In the genomic region with DNA sequence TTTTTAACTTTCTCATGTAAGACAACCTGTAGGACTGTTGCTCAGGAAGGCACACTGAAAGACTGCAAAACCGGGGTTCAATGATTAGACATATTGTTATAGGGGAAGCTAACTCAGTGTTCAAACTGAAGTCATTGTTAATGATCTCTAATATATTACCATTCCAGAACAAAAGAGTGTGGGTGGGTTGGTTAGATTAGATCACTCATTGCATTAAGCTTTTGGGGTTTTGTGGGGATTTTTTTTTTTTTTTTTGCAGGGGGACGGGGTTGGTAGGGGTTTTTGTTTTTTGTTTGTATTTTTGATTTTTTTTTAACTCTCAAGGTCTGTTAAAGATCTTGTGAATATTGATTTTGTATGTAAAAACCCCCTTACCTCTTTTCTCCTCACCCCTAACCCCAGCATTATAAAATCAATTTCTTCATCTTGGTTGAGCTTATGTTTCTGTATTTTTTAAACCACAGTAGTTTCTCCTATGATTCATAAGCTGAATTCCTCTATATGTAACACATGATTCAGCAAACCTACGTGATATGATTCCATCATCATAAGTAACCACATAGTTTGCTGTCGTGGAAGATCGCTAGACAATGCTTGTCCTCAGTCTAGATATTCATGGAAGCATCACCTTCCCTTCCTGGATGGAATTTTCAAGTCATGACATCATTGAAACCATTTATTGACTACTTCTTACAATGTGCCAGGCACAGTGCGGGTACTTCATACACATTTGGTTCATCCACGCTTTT, we compare ENCODE assay signal across 12 cellular contexts.
DNase-seq lines count a peak whose midpoint lies in the region; ATAC-seq, FAIRE-seq and TF ChIP-seq lines count a peak whose summit lies in the region.
"Had no signal": no experiment of that assay in that cellular context is flagged by ENCODE, and none has a peak within 500 bp of the region (broad histone marks: within the 10 kb centered on the region; RNA-seq: fewer than 3 reads in every experiment).

No MANE protein-coding gene starts in this region.

- peak; percentile 83 for ATAC-seq in activated CD8-positive, alpha-beta T cell treated with anti-CD3 and anti-CD28 coated beads for 36 hours
- ATAC-seq in activated CD8-positive, alpha-beta T cell treated with anti-CD3 and anti-CD28 coated beads, Interleukin-2, amount 10 ng/mL, durations not matched to agents 7 days and 5 days: no peak
- ATAC-seq in HG03159 (IDR thresholded peaks at IDR 0.05; ENCODE audit: unreplicated experiment) (peak; percentile 58), GM18505 (IDR thresholded peaks at IDR 0.05; ENCODE audit: unreplicated experiment) (no peak)
- ATAC-seq: pancreas had no signal

- peaks cover 54% of the 10 kb centered on the region for H3K4me1 ChIP-seq in astrocyte (ENCODE audit: insufficient read depth, low read length)
- H3K4me1 ChIP-seq in skeletal muscle satellite cell (ENCODE audit: control insufficient read depth, insufficient read depth, low read length): peaks cover 64% of the 10 kb centered on the region
- H3K4me1 ChIP-seq: pancreas had no signal

- no peak for TF ChIP-seq CTCF in activated CD8-positive, alpha-beta T cell treated with anti-CD3 and anti-CD28 coated beads for 36 hours (IDR thresholded peaks at IDR 0.05)
- TF ChIP-seq CTCF in astrocyte (IDR thresholded peaks at IDR 0.05; ENCODE audit: insufficient read depth, low read depth, low read length): no peak

- CTCF ChIA-PET in activated CD8-positive, alpha-beta T cell treated with anti-CD3 and anti-CD28 coated beads for 36 hours (lab: Charles Lee): no interaction called here
- CTCF ChIA-PET in activated CD8-positive, alpha-beta T cell treated with anti-CD3 and anti-CD28 coated beads, Interleukin-2, amount 10 ng/mL, durations not matched to agents 7 days and 5 days (lab: Charles Lee): no interaction called here

- no peaks in the 10 kb centered on the region for H3K36me3 ChIP-seq in astrocyte (ENCODE audit: insufficient read depth, low read length)
- no peaks in the 10 kb centered on the region for H3K36me3 ChIP-seq in skeletal muscle satellite cell (ENCODE audit: insufficient read depth, low read length)
- H3K36me3 ChIP-seq: pancreas had no signal

- H3K36me3 Mint-ChIP-seq in activated CD8-positive, alpha-beta T cell treated with anti-CD3 and anti-CD28 coated beads for 36 hours (ENCODE audit: low read depth): no peaks in the 10 kb centered on the region
- no peaks in the 10 kb centered on the region for H3K36me3 Mint-ChIP-seq in activated CD8-positive, alpha-beta T cell treated with anti-CD3 and anti-CD28 coated beads, Interleukin-2, amount 10 ng/mL, durations not matched to agents 7 days and 5 days (ENCODE audit: low read depth)
- H3K36me3 Mint-ChIP-seq in astrocyte (ENCODE audit: low read depth, unreplicated experiment): no peaks in the 10 kb centered on the region

- H3K27ac ChIP-seq in astrocyte (ENCODE audit: low read depth, low read length): peak overlapping the region; percentile 90
- H3K27ac ChIP-seq: hepatocyte, KMS-11, pancreas had no signal

- H4K20me1 ChIP-seq in astrocyte (ENCODE audit: insufficient read depth, low read length): no peaks in the 10 kb centered on the region

- H3K27ac Mint-ChIP-seq in activated CD8-positive, alpha-beta T cell treated with anti-CD3 and anti-CD28 coated beads for 36 hours: peak overlapping the region; percentile 66
- no peak overlapping the region for H3K27ac Mint-ChIP-seq in activated CD8-positive, alpha-beta T cell treated with anti-CD3 and anti-CD28 coated beads, Interleukin-2, amount 10 ng/mL, durations not matched to agents 7 days and 5 days
- peak overlapping the region; percentile 73 for H3K27ac Mint-ChIP-seq in astrocyte (ENCODE audit: unreplicated experiment)

- H3K27me3 Mint-ChIP-seq in activated CD8-positive, alpha-beta T cell treated with anti-CD3 and anti-CD28 coated beads for 36 hours: peaks cover 19% of the 10 kb centered on the region
- H3K27me3 Mint-ChIP-seq in activated CD8-positive, alpha-beta T cell treated with anti-CD3 and anti-CD28 coated beads, Interleukin-2, amount 10 ng/mL, durations not matched to agents 7 days and 5 days (ENCODE audit: low read depth): peaks cover 2% of the 10 kb centered on the region
- no peaks in the 10 kb centered on the region for H3K27me3 Mint-ChIP-seq in astrocyte (ENCODE audit: low read depth, unreplicated experiment)

- H3K4me2 ChIP-seq in astrocyte (ENCODE audit: low read length) (peak overlapping the region; percentile 40), skeletal muscle satellite cell (ENCODE audit: low read length) (peak overlapping the region; percentile 33)
- H3K4me2 ChIP-seq: hepatocyte, KMS-11 had no signal

- no peak overlapping the region for H2AFZ ChIP-seq in astrocyte (ENCODE audit: low read depth, low read length)
- H2AFZ ChIP-seq: hepatocyte had no signal

- no peak overlapping the region for H3K4me3 Mint-ChIP-seq in activated CD8-positive, alpha-beta T cell treated with anti-CD3 and anti-CD28 coated beads for 36 hours
- H3K4me3 Mint-ChIP-seq in activated CD8-positive, alpha-beta T cell treated with anti-CD3 and anti-CD28 coated beads, Interleukin-2, amount 10 ng/mL, durations not matched to agents 7 days and 5 days: no peak overlapping the region
- H3K4me3 Mint-ChIP-seq in astrocyte (ENCODE audit: unreplicated experiment): no peak overlapping the region

- peak overlapping the region; percentile 67 for H3K9ac ChIP-seq in astrocyte (ENCODE audit: low read length)
- H3K9ac ChIP-seq in skeletal muscle satellite cell (ENCODE audit: low read depth, low read length): peak overlapping the region; percentile 54
- H3K9ac ChIP-seq: KMS-11 had no signal

- H3K9me3 Mint-ChIP-seq in activated CD8-positive, alpha-beta T cell treated with anti-CD3 and anti-CD28 coated beads for 36 hours: no peaks in the 10 kb centered on the region
- no peaks in the 10 kb centered on the region for H3K9me3 Mint-ChIP-seq in activated CD8-positive, alpha-beta T cell treated with anti-CD3 and anti-CD28 coated beads, Interleukin-2, amount 10 ng/mL, durations not matched to agents 7 days and 5 days (ENCODE audit: insufficient read depth)
- no peaks in the 10 kb centered on the region for H3K9me3 Mint-ChIP-seq in astrocyte (ENCODE audit: unreplicated experiment)

- intact Hi-C loops in activated CD8-positive, alpha-beta T cell treated with anti-CD3 and anti-CD28 coated beads for 36 hours (cut with micrococcal nuclease): no loop called here
- intact Hi-C loops in posterior cingulate gyrus (cut with DNase I): no loop called here

- no peaks in the 10 kb centered on the region for H3K27me3 ChIP-seq in astrocyte (ENCODE audit: insufficient read depth, low read length)
- H3K27me3 ChIP-seq in skeletal muscle satellite cell (ENCODE audit: control insufficient read depth, insufficient read depth, low read length): no peaks in the 10 kb centered on the region
- H3K27me3 ChIP-seq: hepatocyte, pancreas had no signal

- H3K4me1 Mint-ChIP-seq in activated CD8-positive, alpha-beta T cell treated with anti-CD3 and anti-CD28 coated beads for 36 hours (ENCODE audit: low read depth): peaks cover 20% of the 10 kb centered on the region
- H3K4me1 Mint-ChIP-seq in activated CD8-positive, alpha-beta T cell treated with anti-CD3 and anti-CD28 coated beads, Interleukin-2, amount 10 ng/mL, durations not matched to agents 7 days and 5 days (ENCODE audit: low read depth): peaks cover 8% of the 10 kb centered on the region
- peaks cover 51% of the 10 kb centered on the region for H3K4me1 Mint-ChIP-seq in astrocyte (ENCODE audit: low read depth, unreplicated experiment)

- DNase-seq in activated CD8-positive, alpha-beta T cell treated with anti-CD3 and anti-CD28 coated beads for 36 hours: no peak
- DNase-seq in activated CD8-positive, alpha-beta T cell treated with anti-CD3 and anti-CD28 coated beads, Interleukin-2, amount 10 ng/mL, durations not matched to agents 7 days and 5 days: no peak
- DNase-seq in astrocyte (ENCODE audit: low read depth) (peak; percentile 98), posterior cingulate gyrus (no peak), SKM-1 treated with dmso at 0.1 percent for 144 hours (lab: John Stamatoyannopoulos, UW; ENCODE audit: unreplicated experiment) (no peak)
- DNase-seq: pancreas; stimulated activated naive CD4-positive, alpha-beta T cell treated with Interleukin-2 at 50 U/mL for 16 hours had no signal

- H3K9me3 ChIP-seq in astrocyte (ENCODE audit: insufficient read depth, low read depth, low read length): no peaks in the 10 kb centered on the region
- H3K9me3 ChIP-seq in skeletal muscle satellite cell (replicated peaks; ENCODE audit: low read length): no peaks in the 10 kb centered on the region
- H3K9me3 ChIP-seq: pancreas had no signal

- no peak overlapping the region for H3K4me3 ChIP-seq in astrocyte (ENCODE audit: insufficient read depth, low read depth, low read length)
- H3K4me3 ChIP-seq in skeletal muscle satellite cell (ENCODE audit: low read length): no peak overlapping the region
- H3K4me3 ChIP-seq: hepatocyte, pancreas had no signal

- no peak for TF ChIP-seq POLR2A in GM18505 (IDR thresholded peaks at IDR 0.05; ENCODE audit: borderline replicate concordance, extremely low read depth, insufficient read depth, insufficient read length)

- no peaks in the 10 kb centered on the region for H3K79me2 ChIP-seq in astrocyte (ENCODE audit: insufficient read depth, low read length)
- H3K79me2 ChIP-seq: hepatocyte had no signal

- POLR2A ChIA-PET in activated CD8-positive, alpha-beta T cell treated with anti-CD3 and anti-CD28 coated beads for 36 hours (lab: Charles Lee): interaction anchor here (0.6 to 1.0 kb wide), 2 partner anchors 8 to 26 kb away, joined by 3 read pairs; no protein-coding TSS in a partner anchor
- POLR2A ChIA-PET in activated CD8-positive, alpha-beta T cell treated with anti-CD3 and anti-CD28 coated beads, Interleukin-2, amount 10 ng/mL, durations not matched to agents 7 days and 5 days (lab: Charles Lee): interaction anchor here (0.6 kb wide), 1 partner anchor 316 kb away, joined by 3 read pairs; no protein-coding TSS in a partner anchor

- peak; percentile 97 for FAIRE-seq in astrocyte (lab: Jason Lieb, UNC)
- FAIRE-seq: pancreas had no signal

Comparison
In these comparisons a context has a peak if more than half of its experiments do, and no peak if none do; other contexts are left out.
1. ATAC-seq: peak in activated CD8-positive, alpha-beta T cell treated with anti-CD3 and anti-CD28 coated beads for 36 hours (single experiment) and HG03159 (single experiment); none in activated CD8-positive, alpha-beta T cell treated with anti-CD3 and anti-CD28 coated beads, Interleukin-2, amount 10 ng/mL, durations not matched to agents 7 days and 5 days (single experiment) and GM18505 (single experiment).